Comparison of ENCODE assay signal across 18 cellular contexts in the genomic region with DNA sequence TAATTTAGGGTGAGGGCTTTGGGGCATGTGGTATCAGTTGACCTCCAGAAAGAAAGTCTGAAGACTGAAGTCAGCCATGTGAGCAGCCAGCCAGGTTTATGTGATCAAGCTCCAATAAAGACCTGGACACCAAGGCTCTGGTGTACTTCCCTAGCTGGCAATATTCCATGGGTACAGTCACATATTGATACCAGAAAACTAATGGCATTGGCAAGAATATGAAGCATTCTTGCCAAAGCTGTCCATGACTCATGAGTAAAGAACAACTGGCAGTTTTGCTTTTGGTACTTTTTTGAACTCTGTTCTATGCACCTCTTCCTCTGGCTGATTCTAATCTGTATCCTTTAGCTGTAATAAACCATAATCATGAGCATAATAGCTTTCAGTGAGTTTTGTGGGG.
DNase-seq lines count a peak whose midpoint lies in the region; ATAC-seq, FAIRE-seq and TF ChIP-seq lines count a peak whose summit lies in the region.
"Had no signal": no experiment of that assay in that cellular context is flagged by ENCODE, and none has a peak within 500 bp of the region (broad histone marks: within the 10 kb centered on the region; RNA-seq: fewer than 3 reads in every experiment).

No MANE protein-coding gene starts in this region.

- H3K4me3 ChIP-seq in SK-N-SH (ENCODE audit: low read depth in 2 of 2, low read length in 1 of 2): no peak overlapping the region; a peak in 1 of 4 replicates
- H3K4me3 ChIP-seq in small intestine (ENCODE audit: low read depth in 1 of 2, low read length in 2 of 2): no peak overlapping the region
- no peak overlapping the region for H3K4me3 ChIP-seq in left lung
- H3K4me3 ChIP-seq: upper lobe of left lung had no signal

- no peaks in the 10 kb centered on the region for H3K27me3 ChIP-seq in SK-N-SH (ENCODE audit: insufficient read depth)
- H3K27me3 ChIP-seq in small intestine (ENCODE audit: control insufficient read depth in 2 of 2, insufficient read depth in 2 of 2, low read length in 2 of 2): no peaks in the 10 kb centered on the region
- no peaks in the 10 kb centered on the region for H3K27me3 ChIP-seq in left lung
- H3K27me3 ChIP-seq: upper lobe of left lung had no signal

- H3K36me3 ChIP-seq in SK-N-SH (replicated peaks in 1 of 2; ENCODE audit: control insufficient read depth in 1 of 2, insufficient read depth in 2 of 2, low read length in 1 of 2) (no peaks in the 10 kb centered on the region), small intestine (ENCODE audit: control insufficient read depth in 2 of 2, insufficient read depth in 2 of 2, low read length in 2 of 2) (no peaks in the 10 kb centered on the region), left lung (no peaks in the 10 kb centered on the region)
- H3K36me3 ChIP-seq: upper lobe of left lung had no signal

- no peaks in the 10 kb centered on the region; a peak in 1 of 4 replicates for H3K4me1 ChIP-seq in SK-N-SH (ENCODE audit: control insufficient read depth in 1 of 2, insufficient read depth in 2 of 2, low read depth in 1 of 2, low read length in 1 of 2)
- no peaks in the 10 kb centered on the region for H3K4me1 ChIP-seq in small intestine (ENCODE audit: control insufficient read depth in 2 of 2, insufficient read depth in 1 of 2, low read depth in 1 of 2, low read length in 1 of 2)
- H3K4me1 ChIP-seq in left lung: no peaks in the 10 kb centered on the region
- H3K4me1 ChIP-seq: upper lobe of left lung had no signal

- no peak overlapping the region for H3K9ac ChIP-seq in SK-N-SH

- no peaks in the 10 kb centered on the region for H3K79me2 ChIP-seq in SK-N-SH (ENCODE audit: insufficient read depth)

- ATAC-seq in GM19467 (IDR thresholded peaks at IDR 0.05; ENCODE audit: unreplicated experiment): no peak
- ATAC-seq in left lung: no peak
- ATAC-seq: activated naive CD4-positive, alpha-beta T cell treated with anti-CD3 and anti-CD28 coated beads, Interleukin-2, amount 50 U/mL, for 72 hours; CD8-positive, alpha-beta T cell; Panc1; stimulated activated effector memory CD8-positive, alpha-beta T cell treated with anti-CD3 and anti-CD28 coated beads, Interleukin-12 subunit alpha, Interleukin-12 subunit beta, amount 100 ng/mL, for 72 hours had no signal

- DNase-seq in HS-27A (ENCODE audit: low read depth) (peak; percentile 40), SK-N-SH (no peak), fibroblast of peridontal ligament (ENCODE audit: extremely low read depth) (peak; percentile 2), small intestine (peak; percentile 44), left lung (no peak), hippocampal formation (lab: John Stamatoyannopoulos, UW) (no peak)
- DNase-seq: activated CD4-positive, CD25-positive, alpha-beta regulatory T cell treated with anti-CD3 and anti-CD28 coated beads, Interleukin-2, amount 50 U/mL, for 72 hours; activated T-cell treated with anti-CD3 and anti-CD28 coated beads for 4 hours; CD8-positive, alpha-beta T cell; KG1; NCI-H1436; NCI-H524; right cardiac atrium; upper lobe of left lung had no signal

- intact Hi-C loops in left lung (cut with DNase I): no loop called here

- H4K20me1 ChIP-seq in SK-N-SH (ENCODE audit: insufficient read depth): no peaks in the 10 kb centered on the region

- POLR2A ChIA-PET in SK-N-SH (lab: Yijun Ruan, JAX): no interaction called here

- peaks cover 9% of the 10 kb centered on the region for H3F3A ChIP-seq in SK-N-SH (replicated peaks; ENCODE audit: insufficient read depth)

- no peak for TF ChIP-seq RAD21 in SK-N-SH (IDR thresholded peaks at IDR 0.05; ENCODE audit: low read length)

- TF ChIP-seq CTCF in SK-N-SH (IDR thresholded peaks at IDR 0.05) (no peak), left lung (IDR thresholded peaks at IDR 0.05) (no peak)

- H3K9me3 ChIP-seq in SK-N-SH (no peaks in the 10 kb centered on the region), small intestine (ENCODE audit: control insufficient read depth, low read depth) (no peaks in the 10 kb centered on the region), left lung (peaks cover 0 to 5% of the 10 kb centered on the region in 2 donors)
- H3K9me3 ChIP-seq: upper lobe of left lung had no signal

- CTCF ChIA-PET in SK-N-SH (lab: Yijun Ruan, JAX): interaction anchor here (1.0 to 1.4 kb wide), 3 partner anchors 10 to 35 kb away, joined by 3 to 4 read pairs (median 3); no protein-coding TSS in a partner anchor

- TF ChIP-seq EP300 in SK-N-SH (IDR thresholded peaks at IDR 0.05; ENCODE audit: borderline replicate concordance in 1 of 2, low read depth in 1 of 2, low read length in 1 of 2): peak; percentile 15 to 96; a peak in 3 of 4 replicates

- H3K27ac ChIP-seq in SK-N-SH (ENCODE audit: low read depth in 2 of 2, low read length in 1 of 2): peak overlapping the region; percentile 61 to 73
- no peak overlapping the region for H3K27ac ChIP-seq in small intestine (ENCODE audit: low read depth in 1 of 2, low read length in 1 of 2)
- H3K27ac ChIP-seq in left lung: no peak overlapping the region
- H3K27ac ChIP-seq: upper lobe of left lung had no signal

- H2AFZ ChIP-seq in SK-N-SH (ENCODE audit: low read depth): peak overlapping the region; percentile 14; the same call in 1 of the 2 replicates

- H3K4me2 ChIP-seq in SK-N-SH: peak overlapping the region; percentile 1; the same call in 1 of the 2 replicates

- no peak for FAIRE-seq in small intestine (lab: Jason Lieb, UNC)

- no peaks in the 10 kb centered on the region for H3K9me2 ChIP-seq in SK-N-SH

TF ChIP-seq in SK-N-SH, 30 proteins besides CTCF, POLR2A, EP300 and RAD21 (continues in another document):
- TF ChIP-seq FOXM1 (IDR thresholded peaks at IDR 0.05; ENCODE audit: low read depth): peak; percentile 86
- TF ChIP-seq SIN3A (IDR thresholded peaks at IDR 0.05; ENCODE audit: borderline replicate concordance, low read depth, low read length): peak; percentile 56; the same call in 1 of the 2 replicates
- TF ChIP-seq MEF2A (IDR thresholded peaks at IDR 0.05; ENCODE audit: borderline replicate concordance, low read depth): 0 out of 2 replicates have a peak, but pooled peaks have one; percentile 55
- peak; percentile 69; the same call in 1 of the 2 replicates for TF ChIP-seq POLR2AphosphoS5 (IDR thresholded peaks at IDR 0.05; ENCODE audit: low read depth, low read length)
- TF ChIP-seq MAX (IDR thresholded peaks at IDR 0.05; ENCODE audit: low read depth): peak; percentile 63; the same call in 1 of the 2 replicates
- TF ChIP-seq RCOR1 (IDR thresholded peaks at IDR 0.05; ENCODE audit: low read length): no peak
- TF ChIP-seq CHD2 (IDR thresholded peaks at IDR 0.05; ENCODE audit: low read length, partially characterized antibody): no peak
- TF ChIP-seq RFX5 (IDR thresholded peaks at IDR 0.05; ENCODE audit: low read length): no peak
- TF ChIP-seq JUND (IDR thresholded peaks at IDR 0.05): peak; percentile 95
- TF ChIP-seq TAF1 (IDR thresholded peaks at IDR 0.05; ENCODE audit: borderline replicate concordance, low read depth, low read length): no peak
- peak; percentile 78 for TF ChIP-seq RXRA (IDR thresholded peaks at IDR 0.05; ENCODE audit: borderline replicate concordance, low read depth)
- peak; percentile 94 for TF ChIP-seq TEAD4 (IDR thresholded peaks at IDR 0.05; ENCODE audit: borderline replicate concordance, insufficient read depth)
- TF ChIP-seq, protein P1, sequence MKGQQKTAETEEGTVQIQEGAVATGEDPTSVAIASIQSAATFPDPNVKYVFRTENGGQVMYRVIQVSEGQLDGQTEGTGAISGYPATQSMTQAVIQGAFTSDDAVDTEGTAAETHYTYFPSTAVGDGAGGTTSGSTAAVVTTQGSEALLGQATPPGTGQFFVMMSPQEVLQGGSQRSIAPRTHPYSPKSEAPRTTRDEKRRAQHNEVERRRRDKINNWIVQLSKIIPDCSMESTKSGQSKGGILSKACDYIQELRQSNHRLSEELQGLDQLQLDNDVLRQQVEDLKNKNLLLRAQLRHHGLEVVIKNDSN (IDR thresholded peaks at IDR 0.05; ENCODE audit: borderline replicate concordance, low read depth): no peak
- peak; percentile 40; the same call in 1 of the 2 replicates for TF ChIP-seq ELF1 (IDR thresholded peaks at IDR 0.05)
- TF ChIP-seq PBX3 (IDR thresholded peaks at IDR 0.05): peak; percentile 94
- TF ChIP-seq FOSL2 (IDR thresholded peaks at IDR 0.05; ENCODE audit: borderline replicate concordance, low read depth): peak; percentile 92
- peak; percentile 96 for TF ChIP-seq TCF12 (IDR thresholded peaks at IDR 0.05)
- TF ChIP-seq, protein P2, sequence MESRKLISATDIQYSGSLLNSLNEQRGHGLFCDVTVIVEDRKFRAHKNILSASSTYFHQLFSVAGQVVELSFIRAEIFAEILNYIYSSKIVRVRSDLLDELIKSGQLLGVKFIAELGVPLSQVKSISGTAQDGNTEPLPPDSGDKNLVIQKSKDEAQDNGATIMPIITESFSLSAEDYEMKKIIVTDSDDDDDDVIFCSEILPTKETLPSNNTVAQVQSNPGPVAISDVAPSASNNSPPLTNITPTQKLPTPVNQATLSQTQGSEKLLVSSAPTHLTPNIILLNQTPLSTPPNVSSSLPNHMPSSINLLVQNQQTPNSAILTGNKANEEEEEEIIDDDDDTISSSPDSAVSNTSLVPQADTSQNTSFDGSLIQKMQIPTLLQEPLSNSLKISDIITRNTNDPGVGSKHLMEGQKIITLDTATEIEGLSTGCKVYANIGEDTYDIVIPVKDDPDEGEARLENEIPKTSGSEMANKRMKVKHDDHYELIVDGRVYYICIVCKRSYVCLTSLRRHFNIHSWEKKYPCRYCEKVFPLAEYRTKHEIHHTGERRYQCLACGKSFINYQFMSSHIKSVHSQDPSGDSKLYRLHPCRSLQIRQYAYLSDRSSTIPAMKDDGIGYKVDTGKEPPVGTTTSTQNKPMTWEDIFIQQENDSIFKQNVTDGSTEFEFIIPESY (IDR thresholded peaks at IDR 0.05; ENCODE audit: borderline replicate concordance, low read depth): peak; percentile 78
- peak; percentile 100 for TF ChIP-seq NFIC (IDR thresholded peaks at IDR 0.05; ENCODE audit: borderline replicate concordance)

Comparison
In these comparisons a context has a peak if more than half of its experiments do, and no peak if none do; other contexts are left out.
1. DNase-seq: peak in HS-27A (single experiment), fibroblast of peridontal ligament (single experiment) and small intestine (single experiment); none in SK-N-SH (single experiment), left lung (0 of 2) and hippocampal formation (0 of 2).
2. H3K27ac ChIP-seq: peak in SK-N-SH (2 of 2); none in small intestine (0 of 2) and left lung (0 of 2).